In genomic region chr19:47523473-47523872, GRCh38 we compare ENCODE assay signal across 13 cellular contexts. TPM values are rescaled to one million over a fixed set of nuclear protein-coding genes. Genes with fewer than 3 reads are reported as not detected.
A peak's percentile ranks its signal among the peaks of the same experiment; 100 is the strongest.
DNase-seq lines count a peak whose midpoint lies in the region; ATAC-seq, FAIRE-seq and TF ChIP-seq lines count a peak whose summit lies in the region.
"Had no signal": no experiment of that assay in that cellular context is flagged by ENCODE, and none has a peak within 500 bp of the region (broad histone marks: within the 10 kb centered on the region; RNA-seq: fewer than 3 reads in every experiment).

No MANE protein-coding gene starts in this region.

- no peaks in the 10 kb centered on the region for H3K9me2 ChIP-seq in Loucy (replicated peaks; ENCODE audit: low read depth, low read length)

- CTCF ChIA-PET in K562 (lab: Yijun Ruan, JAX; ENCODE audit: low intra/inter-chr PET ratio), result no interaction called here

- peak; percentile 46 for DNase-seq in DMS53 treated with DMSO at 0.1 percent for 48 hours (lab: John Stamatoyannopoulos, UW; ENCODE audit: unreplicated experiment)
- DNase-seq in K562 (ENCODE audit: extremely low read depth in 1 of 4, low spot score in 3 of 4), result peak in 1 of 4 experiments; percentile 4
- no peak for DNase-seq in naive B cell
- DNase-seq in stimulated activated CD8-positive, alpha-beta memory T cell treated with anti-CD3 and anti-CD28 coated beads, Interleukin-4, amount 100 ng/mL, for 48 hours, result no peak
- DNase-seq in NCI-H1930 (lab: John Stamatoyannopoulos, UW), result no peak
- no peak for DNase-seq in chondrocyte (ENCODE audit: low spot score)
- DNase-seq: activated CD4-positive, alpha-beta T cell treated with anti-CD3 and anti-CD28 coated beads for 48 hours; activated T-cell treated with anti-CD3 and anti-CD28 coated beads, Interleukin-2, amount 50 U/mL, for 72 hours; amniotic stem cell; sigmoid colon had no signal

- POLR2A ChIA-PET in K562 (lab: Yijun Ruan, JAX), result no interaction called here

- no peaks in the 10 kb centered on the region for H3F3A ChIP-seq in Loucy (ENCODE audit: low read depth)

- TF ChIP-seq CTCF in Loucy (conservative IDR thresholded peaks at IDR 0.05; ENCODE audit: low read length) (no peak), K562 (IDR thresholded peaks at IDR 0.05 in 2 of 3, conservative IDR thresholded peaks at IDR 0.05 in 1 of 3; ENCODE audit: insufficient read depth in 2 of 3, low read depth in 1 of 3, low read length in 3 of 3) (no peak), chondrocyte (IDR thresholded peaks at IDR 0.05) (no peak)

- H3K9me3 Mint-ChIP-seq in naive B cell (peaks cover 0 to 3% (median 0%) of the 10 kb centered on the region in 7 donors), chondrocyte (ENCODE audit: low read depth) (no peaks in the 10 kb centered on the region)
- H3K9me3 Mint-ChIP-seq: activated T-cell treated with anti-CD3 and anti-CD28 coated beads, Interleukin-2, amount 50 U/mL, for 72 hours had no signal

- H3K27ac ChIP-seq in K562 (ENCODE audit: extremely low read depth, low read depth, low read length), result no peak overlapping the region
- H3K27ac ChIP-seq: C4-2B had no signal

- no TSS peak for BruUV-seq in K562 (replicated peaks; lab: Mats Ljungman, UMichigan)

- 10% methylated on average over 7 of the region's 7 CpGs for WGBS in K562 (ENCODE audit: insufficient coverage, low coverage, missing lambda C conversion rate)

- H3K9me3 ChIP-seq in Loucy (ENCODE audit: insufficient read depth, low read depth, low read length), result no peaks in the 10 kb centered on the region
- H3K9me3 ChIP-seq in K562 (replicated peaks; ENCODE audit: control insufficient read depth, insufficient read depth, low read depth, low read length), result no peaks in the 10 kb centered on the region
- H3K9me3 ChIP-seq: sigmoid colon had no signal

- TF ChIP-seq POLR2A in K562 (conservative IDR thresholded peaks at IDR 0.05), result no peak

- no peak for FAIRE-seq in K562 (lab: Jason Lieb, UNC)

- peak overlapping the region in 1 of 8 donors; percentile 11 for H3K4me3 Mint-ChIP-seq in naive B cell
- no peak overlapping the region for H3K4me3 Mint-ChIP-seq in chondrocyte (ENCODE audit: unreplicated experiment)
- H3K4me3 Mint-ChIP-seq: activated T-cell treated with anti-CD3 and anti-CD28 coated beads, Interleukin-2, amount 50 U/mL, for 72 hours had no signal

- intact Hi-C loops in K562 (cut with micrococcal nuclease), result no loop called here

- TF ChIP-seq EP300 in K562 (IDR thresholded peaks at IDR 0.05; ENCODE audit: low read length), result no peak

- H3K4me1 ChIP-seq in Loucy (ENCODE audit: insufficient read depth, low read length, poor library complexity, severe bottlenecking) (peaks cover 29% of the 10 kb centered on the region), K562 (replicated peaks in 1 of 2; ENCODE audit: control insufficient read depth in 2 of 2, insufficient read depth in 2 of 2, low read length in 2 of 2) (peaks cover 5 to 12% of the 10 kb centered on the region in 2 experiments; a peak in 2 of 5 replicates)

- TF ChIP-seq RAD21 in K562 (CRISPR knock-in tag; conservative IDR thresholded peaks at IDR 0.05 in 1 of 2, IDR thresholded peaks at IDR 0.05 in 1 of 2), result no peak

- H3K27me3 Mint-ChIP-seq in naive B cell (peaks cover 19 to 38% (median 36%) of the 10 kb centered on the region in 3 donors), chondrocyte (ENCODE audit: low read depth) (peaks cover 7% of the 10 kb centered on the region)

- H3K36me3 Mint-ChIP-seq in naive B cell, result no peaks in the 10 kb centered on the region
- H3K36me3 Mint-ChIP-seq in chondrocyte (ENCODE audit: low read depth), result no peaks in the 10 kb centered on the region

- H3K4me3 ChIP-seq in Loucy (ENCODE audit: low read length, poor library complexity, severe bottlenecking) (no peak overlapping the region), K562 (no peak overlapping the region)
- H3K4me3 ChIP-seq: sigmoid colon had no signal

- H4K20me1 ChIP-seq in Loucy (ENCODE audit: insufficient read depth, low read length, poor library complexity, severe bottlenecking), result no peaks in the 10 kb centered on the region
- no peaks in the 10 kb centered on the region for H4K20me1 ChIP-seq in K562 (replicated peaks; ENCODE audit: control insufficient read depth, insufficient read depth, low read length)

- H3K79me2 ChIP-seq in Loucy (ENCODE audit: insufficient read depth, low read length) (no peaks in the 10 kb centered on the region), K562 (ENCODE audit: control insufficient read depth, insufficient read depth, low read length) (no peaks in the 10 kb centered on the region)

- H3K27me3 ChIP-seq in Loucy (ENCODE audit: insufficient read depth, low read length, poor library complexity, severe bottlenecking) (no peaks in the 10 kb centered on the region), K562 (ENCODE audit: control insufficient read depth in 2 of 2, insufficient read depth in 2 of 2, low read length in 2 of 2) (peaks cover 6 to 7% of the 10 kb centered on the region in 2 experiments; a peak in 4 of 5 replicates)
- H3K27me3 ChIP-seq: sigmoid colon had no signal

- peak overlapping the region in 2 of 6 donors; percentile 65 to 92 for H3K27ac Mint-ChIP-seq in naive B cell
- H3K27ac Mint-ChIP-seq in chondrocyte (ENCODE audit: unreplicated experiment), result no peak overlapping the region
- H3K27ac Mint-ChIP-seq: activated T-cell treated with anti-CD3 and anti-CD28 coated beads, Interleukin-2, amount 50 U/mL, for 72 hours had no signal

- in situ Hi-C loops in K562 (cut with MboI), result no loop called here

- peak overlapping the region; percentile 23 for H3K9ac ChIP-seq in Loucy (ENCODE audit: low read depth, low read length, poor library complexity, severe bottlenecking)
- H3K9ac ChIP-seq in K562 (ENCODE audit: insufficient read depth in 1 of 2, low read depth in 2 of 2, low read length in 2 of 2), result no peak overlapping the region

- H3K4me1 Mint-ChIP-seq in naive B cell (peaks cover 25 to 40% (median 32%) of the 10 kb centered on the region in 3 donors), chondrocyte (ENCODE audit: low read depth) (no peaks in the 10 kb centered on the region)

- no peaks in the 10 kb centered on the region for H3K9me1 ChIP-seq in K562 (ENCODE audit: control insufficient read depth, insufficient read depth, low read length)

- H3K4me2 ChIP-seq in Loucy (ENCODE audit: low read depth, low read length, poor library complexity, severe bottlenecking), result no peak overlapping the region
- H3K4me2 ChIP-seq in K562 (ENCODE audit: insufficient read depth, low read length), result no peak overlapping the region

- H3K36me3 ChIP-seq in Loucy (ENCODE audit: insufficient read depth, low read length) (no peaks in the 10 kb centered on the region), K562 (ENCODE audit: control insufficient read depth, insufficient read depth, low read length) (no peaks in the 10 kb centered on the region)
- H3K36me3 ChIP-seq: sigmoid colon had no signal

- ATAC-seq in K562, result no peak
- ATAC-seq in naive B cell (ENCODE audit: low read depth in 2 of 2), result peak; percentile 50 to 64
- ATAC-seq in GM19324 (IDR thresholded peaks at IDR 0.05; ENCODE audit: low FRiP score, unreplicated experiment), result no peak
- ATAC-seq: activated T-cell treated with anti-CD3 and anti-CD28 coated beads, Interleukin-2, amount 50 U/mL, for 72 hours had no signal

- H2AFZ ChIP-seq in Loucy (ENCODE audit: low read length) (no peak overlapping the region), K562 (ENCODE audit: low read depth, low read length) (no peak overlapping the region; the same call in 1 of the 2 replicates)

RNA-seq across cellular contexts. Expression of gene NAPA, which starts 8.6 kb away (rescaled TPM):
- 45.2 and 101 TPM in 2 replicates for total RNA-seq in K562 (2011; cell fraction: chromatin; rRNA removed; ENCODE audit: low replicate concordance)
- 60.4 and 69.0 TPM in 2 replicates for total RNA-seq in K562 (2011; cell fraction: nucleolus; rRNA removed)
- 46.8 and 63.8 TPM in 2 replicates for total RNA-seq in K562 (2011; cell fraction: nucleoplasm; rRNA removed)
- total RNA-seq in K562 (2014; rRNA removed) (98.6 and 103 TPM in 2 replicates), K562 (2014; rRNA removed; fragmentation: Illumina TruSeq; extraction: Trizol) (23.3 and 25.7 TPM in 2 replicates), K562 (2015; rRNA removed; fragmentation: Illumina TruSeq; extraction: Trizol) (49.3 and 49.4 TPM in 2 replicates), K562 (2021) (88.5 and 92.6 TPM in 2 replicates), chondrocyte (88.8 to 91.2 TPM (median 90.7 TPM) in 3 replicates)
- polyA plus RNA-seq in K562 (2011; rRNA removed) (77.5 and 115 TPM in 2 replicates), K562 (2014; fragmentation: Illumina TruSeq; extraction: Trizol) (82.2 and 88.2 TPM in 2 replicates), K562 (2014; fragmentation: Nextera tagmentation; extraction: Ambion mirVana) (10 to 100 TPM in 1 of 2 experiments, 1 to 10 TPM in 1; 5.4 to 22.4 TPM), K562 (2014; rRNA removed) (79.3 and 91.8 TPM in 2 replicates), naive B cell (ENCODE audit: low read depth in 6 of 6) (100 to 1,000 TPM in 1 of 6 donors, 10 to 100 TPM in 5; 68.5 to 111 (median 78.4) TPM)
- 74.7 and 132 TPM in 2 replicates for polyA plus RNA-seq in K562 (2011; cell fraction: cytosol; rRNA removed)
- polyA plus RNA-seq in K562 (2011; cell fraction: nucleus; rRNA removed), result 52.5 and 61.2 TPM in 2 replicates
- polyA plus RNA-seq in K562 (2012), result 72.3 and 117 TPM in 2 replicates
- polyA minus RNA-seq in K562 (2011; rRNA and poly(A)+ RNA removed), result 66.5 and 83.7 TPM in 2 replicates
- polyA minus RNA-seq in K562 (2011; cell fraction: cytosol; rRNA and poly(A)+ RNA removed), result 79.6 and 85.6 TPM in 2 replicates
- polyA minus RNA-seq in K562 (2011; cell fraction: nucleus; rRNA and poly(A)+ RNA removed), result 26.5 and 37.7 TPM in 2 replicates

RNA-seq across cellular contexts. Expression of gene KPTN, which starts 39.5 kb away (rescaled TPM):
- 6.2 and 16.4 TPM in 2 replicates for total RNA-seq in K562 (2011; cell fraction: chromatin; rRNA removed; ENCODE audit: low replicate concordance)
- total RNA-seq in K562 (2011; cell fraction: nucleolus; rRNA removed), result 13.6 and 14.7 TPM in 2 replicates
- 7.3 and 7.6 TPM in 2 replicates for total RNA-seq in K562 (2011; cell fraction: nucleoplasm; rRNA removed)
- total RNA-seq in K562 (2014; rRNA removed) (8.5 and 11.9 TPM in 2 replicates), K562 (2014; rRNA removed; fragmentation: Illumina TruSeq; extraction: Trizol) (4.9 and 6.4 TPM in 2 replicates), K562 (2015; rRNA removed; fragmentation: Illumina TruSeq; extraction: Trizol) (7.8 and 8.0 TPM in 2 replicates), K562 (2021) (14.3 and 16.3 TPM in 2 replicates), chondrocyte (9.1 to 12.0 TPM (median 9.7 TPM) in 3 replicates)
- polyA plus RNA-seq in K562 (2011; rRNA removed) (10.0 and 10.5 TPM in 2 replicates), K562 (2014; fragmentation: Illumina TruSeq; extraction: Trizol) (12.3 and 18.2 TPM in 2 replicates), K562 (2014; fragmentation: Nextera tagmentation; extraction: Ambion mirVana) (1 to 10 TPM in 1 of 2 experiments, under 1 TPM in 1; 0.56 to 2.7 TPM), K562 (2014; rRNA removed) (16.2 and 18.6 TPM in 2 replicates), naive B cell (ENCODE audit: low read depth in 6 of 6) (10 to 100 TPM in 2 of 6 donors, 1 to 10 TPM in 4; 6.1 to 25.8 (median 9.3) TPM)
- 9.7 and 17.1 TPM in 2 replicates for polyA plus RNA-seq in K562 (2011; cell fraction: cytosol; rRNA removed)
- polyA plus RNA-seq in K562 (2011; cell fraction: nucleus; rRNA removed), result 28.4 and 49.7 TPM in 2 replicates
- 11.8 and 12.7 TPM in 2 replicates for polyA plus RNA-seq in K562 (2012)
- 2.6 and 4.0 TPM in 2 replicates for polyA minus RNA-seq in K562 (2011; rRNA and poly(A)+ RNA removed)
- polyA minus RNA-seq in K562 (2011; cell fraction: cytosol; rRNA and poly(A)+ RNA removed), result 2.9 and 5.1 TPM in 2 replicates
- polyA minus RNA-seq in K562 (2011; cell fraction: nucleus; rRNA and poly(A)+ RNA removed), result 2.8 TPM in 2 replicates

RNA-seq across cellular contexts. Expression of gene ZNF541, which starts 49.5 kb away (rescaled TPM):
- not detected in 2 replicates for total RNA-seq in K562 (2011; cell fraction: chromatin; rRNA removed; ENCODE audit: low replicate concordance)
- total RNA-seq in K562 (2011; cell fraction: nucleolus; rRNA removed), result not detected in 2 replicates
- not detected in 2 replicates for total RNA-seq in K562 (2011; cell fraction: nucleoplasm; rRNA removed)
- 0.09 and 0.12 TPM in 2 replicates for total RNA-seq in K562 (2014; rRNA removed)
- 0.03 and 0.04 TPM in 2 replicates for total RNA-seq in K562 (2014; rRNA removed; fragmentation: Illumina TruSeq; extraction: Trizol)
- 0.08 and 0.11 TPM in 2 replicates for total RNA-seq in K562 (2015; rRNA removed; fragmentation: Illumina TruSeq; extraction: Trizol)
- total RNA-seq in K562 (2021), result 0.04 and 0.16 TPM in 2 replicates
- polyA plus RNA-seq in K562 (2011; rRNA removed), result 0.06 and 0.15 TPM in 2 replicates
- polyA plus RNA-seq in K562 (2011; cell fraction: cytosol; rRNA removed), result 0.10 and 0.15 TPM in 2 replicates
- polyA plus RNA-seq in K562 (2011; cell fraction: nucleus; rRNA removed), result 0.07 TPM in 1 of 2 replicates, not detected in the other
- polyA plus RNA-seq in K562 (2012), result 0.14 and 0.37 TPM in 2 replicates
- polyA plus RNA-seq in K562 (2014; fragmentation: Illumina TruSeq; extraction: Trizol), result 0.07 TPM in 1 of 2 replicates, not detected in the other
- polyA plus RNA-seq in K562 (2014; fragmentation: Nextera tagmentation; extraction: Ambion mirVana), result under 1 TPM in 1 of 2 experiments, not detected in 1; 0.04 TPM
- 0.03 and 0.04 TPM in 2 replicates for polyA plus RNA-seq in K562 (2014; rRNA removed)
- polyA minus RNA-seq in K562 (2011; rRNA and poly(A)+ RNA removed), result not detected in 2 replicates
- not detected in 2 replicates for polyA minus RNA-seq in K562 (2011; cell fraction: cytosol; rRNA and poly(A)+ RNA removed)
- not detected in 2 replicates for polyA minus RNA-seq in K562 (2011; cell fraction: nucleus; rRNA and poly(A)+ RNA removed)
- polyA plus RNA-seq in naive B cell (ENCODE audit: low read depth in 6 of 6), result not detected
- not detected in 3 replicates for total RNA-seq in chondrocyte

RNA-seq across cellular contexts. Expression of gene SLC8A2, which starts 51.8 kb away (rescaled TPM):
- 1.0 and 3.4 TPM in 2 replicates for total RNA-seq in K562 (2011; cell fraction: chromatin; rRNA removed; ENCODE audit: low replicate concordance)
- 1.2 and 2.0 TPM in 2 replicates for total RNA-seq in K562 (2011; cell fraction: nucleolus; rRNA removed)
- 1.0 and 1.5 TPM in 2 replicates for total RNA-seq in K562 (2011; cell fraction: nucleoplasm; rRNA removed)
- total RNA-seq in K562 (2014; rRNA removed), result 0.64 and 0.86 TPM in 2 replicates
- total RNA-seq in K562 (2014; rRNA removed; fragmentation: Illumina TruSeq; extraction: Trizol), result 0.10 and 0.15 TPM in 2 replicates
- total RNA-seq in K562 (2015; rRNA removed; fragmentation: Illumina TruSeq; extraction: Trizol), result 0.30 TPM in 1 of 2 replicates, not detected in the other
- 0.60 and 0.66 TPM in 2 replicates for total RNA-seq in K562 (2021)
- 0.09 and 0.17 TPM in 2 replicates for polyA plus RNA-seq in K562 (2011; rRNA removed)
- 0.21 and 1.7 TPM in 2 replicates for polyA plus RNA-seq in K562 (2011; cell fraction: cytosol; rRNA removed)
- 0.48 and 1.0 TPM in 2 replicates for polyA plus RNA-seq in K562 (2011; cell fraction: nucleus; rRNA removed)
- 0.61 and 0.62 TPM in 2 replicates for polyA plus RNA-seq in K562 (2012)
- 0.07 and 0.43 TPM in 2 replicates for polyA plus RNA-seq in K562 (2014; fragmentation: Illumina TruSeq; extraction: Trizol)
- not detected for polyA plus RNA-seq in K562 (2014; fragmentation: Nextera tagmentation; extraction: Ambion mirVana)
- polyA plus RNA-seq in K562 (2014; rRNA removed), result 0.18 and 0.32 TPM in 2 replicates
- polyA minus RNA-seq in K562 (2011; rRNA and poly(A)+ RNA removed), result 0.42 and 0.49 TPM in 2 replicates
- not detected in 2 replicates for polyA minus RNA-seq in K562 (2011; cell fraction: cytosol; rRNA and poly(A)+ RNA removed)
- polyA minus RNA-seq in K562 (2011; cell fraction: nucleus; rRNA and poly(A)+ RNA removed), result 0.27 and 0.56 TPM in 2 replicates
- not detected for polyA plus RNA-seq in naive B cell (ENCODE audit: low read depth in 6 of 6)
- 0.27 to 0.42 TPM (median 0.31 TPM) in 3 replicates for total RNA-seq in chondrocyte

Comparison
In these comparisons a context has a peak if more than half of its experiments do, and no peak if none do; other contexts are left out.
1. ATAC-seq: peak in naive B cell (2 of 2); none in K562 (single experiment) and GM19324 (single experiment).